Comparison of ENCODE assay signal across 19 cellular contexts in the genomic region with DNA sequence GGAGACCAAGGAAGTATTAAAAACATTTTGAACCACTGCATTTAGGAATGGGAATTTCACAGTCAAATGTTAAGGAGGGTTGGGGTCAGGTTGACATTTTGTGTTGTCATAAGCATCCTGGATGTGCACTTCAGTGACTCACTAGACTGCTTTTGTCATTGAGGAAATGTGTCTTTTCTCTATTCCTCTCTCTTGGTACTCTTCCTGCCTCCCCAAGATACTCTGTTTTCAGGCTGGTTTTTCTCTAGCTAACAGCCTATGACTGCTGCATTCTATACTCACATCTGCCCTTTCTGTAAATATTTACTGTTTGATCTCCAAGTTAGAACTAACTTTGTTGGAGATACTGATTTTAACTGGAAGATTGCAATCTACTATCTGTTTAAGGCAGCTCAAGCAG. TPM values are rescaled to one million over a fixed set of nuclear protein-coding genes. Genes with fewer than 3 reads are reported as not detected.
DNase-seq lines count a peak whose midpoint lies in the region; ATAC-seq, FAIRE-seq and TF ChIP-seq lines count a peak whose summit lies in the region.
"Had no signal": no experiment of that assay in that cellular context is flagged by ENCODE, and none has a peak within 500 bp of the region (broad histone marks: within the 10 kb centered on the region; RNA-seq: fewer than 3 reads in every experiment).

No MANE protein-coding gene starts in this region.

- POLR2A ChIA-PET in CD4-positive, alpha-beta T cell (lab: Charles Lee), result interaction anchor here (1.1 kb wide), 1 partner anchor 9 kb away, joined by 3 read pairs; no protein-coding TSS in a partner anchor

- H3K9me3 ChIP-seq in CD4-positive, alpha-beta T cell (ENCODE audit: control insufficient read depth, low read length), result no peaks in the 10 kb centered on the region
- H3K9me3 ChIP-seq: psoas muscle, upper lobe of right lung had no signal

- H3K4me3 Mint-ChIP-seq in CD4-positive, alpha-beta T cell, result no peak overlapping the region
- no peak overlapping the region for H3K4me3 Mint-ChIP-seq in memory B cell
- H3K4me3 Mint-ChIP-seq: CD8-positive, alpha-beta memory T cell had no signal

- intact Hi-C loops in CD4-positive, alpha-beta T cell (cut with DNase I, micrococcal nuclease), result no loop called here

- no peak for DNase-seq in CD4-positive, alpha-beta T cell
- DNase-seq in GM12891 (ENCODE audit: insufficient read length, low spot score) (no peak), memory B cell (ENCODE audit: low spot score in 2 of 2) (no peak), SHP77 (lab: John Stamatoyannopoulos, UW) (no peak), SIG-M5 treated with dmso at 0.1 percent for 504 hours (lab: John Stamatoyannopoulos, UW; ENCODE audit: unreplicated experiment) (no peak), SW 1271 (lab: John Stamatoyannopoulos, UW) (no peak)
- DNase-seq in activated naive CD4-positive, alpha-beta T cell treated with anti-CD3 and anti-CD28 coated beads, Interleukin-2, amount 50 U/mL, for 72 hours (ENCODE audit: low spot score in 2 of 2), result no peak
- DNase-seq in stimulated activated CD4-positive, alpha-beta T cell treated with anti-CD3 and anti-CD28 coated beads, Interleukin-2, amount 100 ng/mL, for 48 hours, result no peak
- DNase-seq: activated CD4-positive, CD25-positive, alpha-beta regulatory T cell treated with anti-CD3 and anti-CD28 coated beads, Interleukin-2, amount 50 U/mL, for 72 hours; activated gamma-delta T cell treated with Interleukin-2 at 50 U/mL for 16 hours; CD8-positive, alpha-beta memory T cell; dorsolateral prefrontal cortex; MM.1S; NCI-H1417 treated with DMSO at 0.1 percent for 48 hours; NCI-H2107; NCI-H446; psoas muscle; substantia nigra; upper lobe of right lung had no signal

- no peaks in the 10 kb centered on the region for H3K27me3 Mint-ChIP-seq in CD4-positive, alpha-beta T cell
- H3K27me3 Mint-ChIP-seq in memory B cell, result no peaks in the 10 kb centered on the region
- H3K27me3 Mint-ChIP-seq: CD8-positive, alpha-beta memory T cell had no signal

- TF ChIP-seq POLR2A in GM12891 (IDR thresholded peaks at IDR 0.05; ENCODE audit: low read depth, low read length), result no peak

- CTCF ChIA-PET in CD4-positive, alpha-beta T cell (lab: Charles Lee), result interaction anchor here (1.4 kb wide), 1 partner anchor 22 kb away, joined by 8 read pairs; no protein-coding TSS in a partner anchor

- no peak for TF ChIP-seq CTCF in CD4-positive, alpha-beta T cell (IDR thresholded peaks at IDR 0.05)

- H3K27ac Mint-ChIP-seq in CD4-positive, alpha-beta T cell, result peak overlapping the region; percentile 68
- H3K27ac Mint-ChIP-seq in activated naive CD4-positive, alpha-beta T cell treated with anti-CD3 and anti-CD28 coated beads, Interleukin-2, amount 50 U/mL, for 72 hours, result peak overlapping the region; percentile 83
- peak overlapping the region; percentile 18 for H3K27ac Mint-ChIP-seq in memory B cell

- H3K4me1 Mint-ChIP-seq in CD4-positive, alpha-beta T cell (ENCODE audit: low read depth), result peaks cover 68% of the 10 kb centered on the region
- H3K4me1 Mint-ChIP-seq in memory B cell, result peaks cover 12% of the 10 kb centered on the region

- no peaks in the 10 kb centered on the region for H3K27me3 ChIP-seq in CD4-positive, alpha-beta T cell (ENCODE audit: control insufficient read depth, insufficient read depth, low read length)
- H3K27me3 ChIP-seq: dorsolateral prefrontal cortex, upper lobe of right lung had no signal

- H3K36me3 Mint-ChIP-seq in CD4-positive, alpha-beta T cell (ENCODE audit: low read depth), result peaks cover 99% of the 10 kb centered on the region
- peaks cover 53 to 66% of the 10 kb centered on the region in 2 donors for H3K36me3 Mint-ChIP-seq in activated naive CD4-positive, alpha-beta T cell treated with anti-CD3 and anti-CD28 coated beads, Interleukin-2, amount 50 U/mL, for 72 hours
- H3K36me3 Mint-ChIP-seq in memory B cell, result peaks cover 52% of the 10 kb centered on the region

- H3K9me3 Mint-ChIP-seq in CD4-positive, alpha-beta T cell, result no peaks in the 10 kb centered on the region
- no peaks in the 10 kb centered on the region for H3K9me3 Mint-ChIP-seq in activated naive CD4-positive, alpha-beta T cell treated with anti-CD3 and anti-CD28 coated beads, Interleukin-2, amount 50 U/mL, for 72 hours
- H3K9me3 Mint-ChIP-seq in memory B cell, result no peaks in the 10 kb centered on the region
- H3K9me3 Mint-ChIP-seq: CD8-positive, alpha-beta memory T cell had no signal

- H3K27ac ChIP-seq in CD4-positive, alpha-beta T cell (ENCODE audit: low read depth, low read length), result no peak overlapping the region
- H3K27ac ChIP-seq: psoas muscle, upper lobe of right lung had no signal

- peak; percentile 54 for FAIRE-seq in GM12891 (lab: Jason Lieb, UNC)

- ATAC-seq in CD4-positive, alpha-beta T cell (ENCODE audit: poor library complexity), result no peak
- ATAC-seq in activated naive CD4-positive, alpha-beta T cell treated with anti-CD3 and anti-CD28 coated beads, Interleukin-2, amount 50 U/mL, for 72 hours, result peak; percentile 36 to 65
- ATAC-seq in memory B cell (ENCODE audit: low read depth), result no peak
- ATAC-seq: psoas muscle had no signal

TF ChIP-seq in GM12891, 5 proteins besides CTCF, POLR2A, EP300 and RAD21:
- no peak for TF ChIP-seq PAX5 (IDR thresholded peaks at IDR 0.05; ENCODE audit: insufficient read depth, low read length, severe bottlenecking)

RNA-seq across cellular contexts. Expression of gene XRCC5, which starts 23.4 kb away (rescaled TPM):
- 100 to 1,000 TPM; 126 to 129 TPM for total RNA-seq in CD4-positive, alpha-beta T cell
- polyA plus RNA-seq in GM12891 (2012; ENCODE audit: low read depth, missing spikeins), result 218 TPM
- total RNA-seq in activated naive CD4-positive, alpha-beta T cell treated with anti-CD3 and anti-CD28 coated beads, Interleukin-2, amount 50 U/mL, for 72 hours, result 100 to 1,000 TPM; 487 to 501 TPM

RNA-seq across cellular contexts. Expression of gene TMEM169, which starts 50.9 kb away (rescaled TPM):
- total RNA-seq in CD4-positive, alpha-beta T cell, result under 1 TPM; 0.27 to 0.53 TPM
- polyA plus RNA-seq in GM12891 (2012; ENCODE audit: low read depth, missing spikeins), result 0.32 TPM
- 1 to 10 TPM; 1.7 to 1.8 TPM for total RNA-seq in activated naive CD4-positive, alpha-beta T cell treated with anti-CD3 and anti-CD28 coated beads, Interleukin-2, amount 50 U/mL, for 72 hours

RNA-seq across cellular contexts. Expression of gene PECR, which starts 51.0 kb away (rescaled TPM):
- 10 to 100 TPM in 1 of 2 experiments, 1 to 10 TPM in 1; 9.1 to 10.3 TPM for total RNA-seq in CD4-positive, alpha-beta T cell
- 18.7 TPM for polyA plus RNA-seq in GM12891 (2012; ENCODE audit: low read depth, missing spikeins)
- total RNA-seq in activated naive CD4-positive, alpha-beta T cell treated with anti-CD3 and anti-CD28 coated beads, Interleukin-2, amount 50 U/mL, for 72 hours, result 10 to 100 TPM; 25.4 to 34.0 TPM

Comparison
In these comparisons a context has a peak if more than half of its experiments do, and no peak if none do; other contexts are left out.
1. ATAC-seq: peak in activated naive CD4-positive, alpha-beta T cell treated with anti-CD3 and anti-CD28 coated beads, Interleukin-2, amount 50 U/mL, for 72 hours (2 of 2); none in CD4-positive, alpha-beta T cell (single experiment) and memory B cell (single experiment).
2. H3K27ac Mint-ChIP-seq: peak in every context shown above with its lines; median percentile 83 in activated naive CD4-positive, alpha-beta T cell treated with anti-CD3 and anti-CD28 coated beads, Interleukin-2, amount 50 U/mL, for 72 hours; 68 in CD4-positive, alpha-beta T cell; 18 in memory B cell.